Comparison of ENCODE assay signal across 15 cellular contexts in the genomic region with DNA sequence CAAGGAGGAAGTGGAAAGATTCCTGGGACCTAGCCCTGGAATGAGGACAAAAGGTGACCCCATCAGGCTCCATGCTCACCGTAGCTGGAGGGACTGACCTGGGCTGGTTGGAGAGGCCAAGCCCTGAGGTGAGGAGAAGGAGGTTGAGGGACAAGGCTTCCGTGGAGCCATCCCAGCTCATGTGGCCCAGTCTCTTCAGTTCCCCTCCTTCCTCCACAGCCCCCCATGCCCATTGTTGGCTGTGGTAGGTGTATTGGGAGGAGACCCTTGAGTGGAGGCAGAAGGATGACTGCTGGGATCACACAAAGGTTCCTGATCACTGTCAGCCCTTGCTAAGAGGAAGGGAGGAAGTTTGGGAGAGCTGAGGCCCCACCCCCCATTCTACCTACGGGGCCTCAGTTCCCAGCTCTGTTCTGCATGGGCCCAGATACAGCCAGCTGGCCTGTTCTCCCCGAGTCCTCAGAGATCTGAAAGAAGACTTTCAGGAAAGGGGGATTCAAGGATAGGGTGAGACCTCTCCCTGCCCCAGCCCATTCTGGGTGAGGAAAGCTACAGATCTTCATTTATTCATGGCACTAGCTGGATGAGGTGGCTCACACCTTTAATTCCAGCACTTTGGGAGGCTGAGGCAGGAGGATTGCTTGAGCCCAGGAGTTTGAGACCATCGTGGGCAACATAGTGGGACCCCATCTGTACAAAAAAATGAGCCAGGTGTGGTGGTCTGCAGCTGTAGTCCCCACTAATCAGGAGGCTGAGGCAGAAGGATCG. TPM values are rescaled to one million over a fixed set of nuclear protein-coding genes. Genes with fewer than 3 reads are reported as not detected.
"Had no signal": no experiment of that assay in that cellular context is flagged by ENCODE, and none has a peak within 500 bp of the region (broad histone marks: within the 10 kb centered on the region; RNA-seq: fewer than 3 reads in every experiment).

No MANE protein-coding gene starts in this region.

- H3K4me3 ChIP-seq: adrenal gland, body of pancreas, hepatocyte, left lung, mucosa of descending colon had no signal

- H3K27ac ChIP-seq: adrenal gland, body of pancreas, hepatocyte, left lung had no signal

- H3K4me2 ChIP-seq: hepatocyte had no signal

- H3K4me1 ChIP-seq: adrenal gland had no signal

- H3K9me3 ChIP-seq: adrenal gland, body of pancreas, left lung, mucosa of descending colon had no signal

- H2AFZ ChIP-seq: hepatocyte had no signal

- H3K79me2 ChIP-seq: hepatocyte had no signal

- H3K36me3 ChIP-seq: adrenal gland, left lung had no signal

RNA-seq across cellular contexts. Expression of gene RHBG, which starts 17.3 kb away (rescaled TPM):
- total RNA-seq: activated B cell treated with CpG ODN at 0.5 μM for 24 hours; activated CD8-positive, alpha-beta T cell treated with anti-CD3 and anti-CD28 coated beads for 36 hours; dermis microvascular lymphatic vessel endothelial cell; left lung; mammary epithelial cell; mucosa of descending colon; naive thymus-derived CD4-positive, alpha-beta T cell; posterior vena cava; skeletal muscle tissue; subcutaneous adipose tissue; T-helper 2 cell treated with Interferon-gamma antibody and Interleukin-4, amounts not matched to agents 100 ng/mL and 5 ng/mL, for 36 hours had no signal
- polyA plus RNA-seq: keratinocyte; mammary epithelial cell; naive thymus-derived CD4-positive, alpha-beta T cell had no signal

RNA-seq across cellular contexts. Expression of gene TSACC, which starts 48.0 kb away (rescaled TPM):
- total RNA-seq: body of pancreas; dermis microvascular lymphatic vessel endothelial cell; hepatocyte; left lung; mammary epithelial cell; posterior vena cava; subcutaneous adipose tissue; T-helper 2 cell treated with Interferon-gamma antibody and Interleukin-4, amounts not matched to agents 100 ng/mL and 5 ng/mL, for 36 hours had no signal
